8 cellular contexts compared by ENCODE assay signal in the genomic region with DNA sequence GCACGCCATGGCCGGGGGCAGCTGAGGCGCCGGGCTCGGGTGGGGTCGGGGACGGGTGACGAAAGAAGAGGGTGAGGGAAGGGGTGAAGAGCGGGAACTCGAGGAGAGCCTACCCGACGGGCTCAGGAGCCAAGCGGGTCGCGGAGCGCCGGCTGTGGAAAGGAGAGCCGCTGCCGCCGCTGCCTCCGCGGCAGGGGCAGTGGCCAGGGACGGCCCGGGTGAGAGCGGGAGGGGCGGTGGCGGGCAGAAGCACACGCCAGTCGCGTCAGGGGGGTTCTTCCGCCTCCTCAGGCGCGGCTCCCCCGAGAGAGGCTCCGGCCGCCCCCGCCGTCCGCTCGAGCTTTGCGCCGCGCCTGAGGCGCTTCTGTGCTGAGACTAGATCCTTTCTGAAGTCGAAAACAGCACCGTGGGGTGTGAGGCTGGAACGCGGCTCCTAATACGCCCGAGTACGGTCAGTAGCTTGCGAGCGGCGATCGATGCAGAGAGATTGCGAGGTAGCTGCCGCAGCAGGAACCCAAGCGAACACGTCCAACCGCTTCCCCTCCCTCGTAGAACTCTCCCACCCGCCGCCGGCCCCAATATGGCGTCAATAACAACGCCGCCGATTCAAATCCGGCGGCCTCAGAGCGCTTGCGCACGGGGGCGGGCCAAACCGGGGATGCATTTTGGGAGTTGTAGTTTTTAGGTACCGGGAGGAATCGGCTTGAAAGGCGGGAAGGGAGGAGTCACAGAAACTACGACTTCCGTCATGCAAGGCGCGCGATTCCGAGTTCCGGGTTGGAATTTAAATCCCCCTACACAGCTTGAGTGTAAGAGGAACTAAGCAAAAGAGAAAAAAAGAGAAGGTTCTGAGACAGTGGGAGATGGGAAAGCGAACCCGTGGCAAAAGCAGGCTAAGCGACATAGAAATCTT. TPM values are rescaled to one million over a fixed set of nuclear protein-coding genes. Genes with fewer than 3 reads are reported as not detected.
A peak's percentile ranks its signal among the peaks of the same experiment; 100 is the strongest.
DNase-seq lines count a peak whose midpoint lies in the region; ATAC-seq, FAIRE-seq and TF ChIP-seq lines count a peak whose summit lies in the region.

A gene (minus strand): TSS at position 558 of the 913 bp plus-strand sequence. CDS start 549 bp downstream, at position 9.

- H3K27me3 ChIP-seq in IMR-90 (ENCODE audit: control insufficient read depth, insufficient read depth, low read length) = no peaks in the 10 kb centered on the region
- H3K27me3 ChIP-seq in endothelial cell of umbilical vein (ENCODE audit: control insufficient read depth in 2 of 2, insufficient read depth in 2 of 2, low read length in 2 of 2) = no peaks in the 10 kb centered on the region

- H4K20me1 ChIP-seq in IMR-90 (ENCODE audit: insufficient read depth, low read length) (peaks cover 44% of the 10 kb centered on the region), endothelial cell of umbilical vein (replicated peaks; ENCODE audit: control insufficient read depth, extremely low read depth, insufficient read depth, low read length) (peaks cover 9% of the 10 kb centered on the region)

- H3K9me1 ChIP-seq in IMR-90 (ENCODE audit: insufficient read depth, low read length) (0 out of 2 replicates have a peak, but pooled peaks cover 7% of the 10 kb centered on the region), endothelial cell of umbilical vein (replicated peaks; ENCODE audit: control insufficient read depth, extremely low read depth, insufficient read depth, low read length) (no peaks in the 10 kb centered on the region)

- peak within 1 kb of the TSS; percentile 66; the same call in 2 of the 3 replicates for H2BK15ac ChIP-seq in IMR-90 (ENCODE audit: low read depth, low read length)

- H4K91ac ChIP-seq in IMR-90 (ENCODE audit: insufficient read depth, low read depth, low read length) = peak within 1 kb of the TSS; percentile 90

- peak; percentile 91 for FAIRE-seq in endothelial cell of umbilical vein (lab: Jason Lieb, UNC)

- peaks cover 10% of the 10 kb centered on the region for H3K4me1 ChIP-seq in IMR-90 (ENCODE audit: control insufficient read depth, insufficient read depth, low read length)
- peaks cover 30% of the 10 kb centered on the region for H3K4me1 ChIP-seq in endothelial cell of umbilical vein (ENCODE audit: control insufficient read depth, extremely low read depth, insufficient read depth, low read length)

- TF ChIP-seq CTCF in IMR-90 (conservative IDR thresholded peaks at IDR 0.05; ENCODE audit: low read depth, low read length) = no peak
- no peak for TF ChIP-seq CTCF in endothelial cell of umbilical vein (IDR thresholded peaks at IDR 0.05; ENCODE audit: extremely low read depth in 1 of 2, insufficient read depth in 1 of 2, low read depth in 1 of 2, low read length in 2 of 2)

- H3K56ac ChIP-seq in IMR-90 (ENCODE audit: extremely low read depth, insufficient read depth, low read length) = peak within 1 kb of the TSS; percentile 99

- H2BK120ac ChIP-seq in IMR-90 (ENCODE audit: low read depth, low read length) = peak within 1 kb of the TSS; percentile 76

- peak within 1 kb of the TSS; percentile 80 for H2BK5ac ChIP-seq in IMR-90 (ENCODE audit: low read depth, low read length, poor library complexity, severe bottlenecking)

- in situ Hi-C loops in IMR-90 (cut with MboI; ENCODE audit: low sequenced_read_pairs) = no loop called here

- H3K4me2 ChIP-seq in IMR-90 (ENCODE audit: low read depth, low read length) (peak within 1 kb of the TSS; percentile 96), endothelial cell of umbilical vein (ENCODE audit: insufficient read depth, low read length) (peak within 1 kb of the TSS; percentile 100)

- H2AK5ac ChIP-seq in IMR-90 (ENCODE audit: low read depth, low read length) = peak within 1 kb of the TSS; percentile 79; the same call in 1 of the 2 replicates

- POLR2A ChIA-PET in IMR-90 (lab: Charles Lee; ENCODE audit: unreplicated experiment) (interaction anchor here (1.4 kb wide), 1 partner anchor 21 kb away, joined by 5 read pairs; no protein-coding TSS in a partner anchor), endothelial cell of umbilical vein (lab: Charles Lee) (interaction anchor here (0.5 to 1.4 kb wide), 6 partner anchors 12 to 292 kb away, joined by 3 to 4 read pairs (median 4); a partner anchor contains a TSS)

- CTCF ChIA-PET in IMR-90 (lab: Yijun Ruan, JAX) (interaction anchor here (0.5 to 0.6 kb wide), 2 partner anchors 20 to 82 kb away, joined by 3 read pairs; no protein-coding TSS in a partner anchor), endothelial cell of umbilical vein (lab: Charles Lee) (interaction anchor here (1.0 to 1.3 kb wide), 4 partner anchors 13 to 150 kb away, joined by 3 to 8 read pairs (median 4); no protein-coding TSS in a partner anchor)

- dilution Hi-C loops in IMR-90 (cut with HindIII; ENCODE audit: low sequenced_read_pairs, unreplicated experiment) = no loop called here
- dilution Hi-C loops in endothelial cell of umbilical vein (cut with MboI; ENCODE audit: extremely low pct_ligation_motif_present, low sequenced_read_pairs) = no loop called here

- H3K9ac ChIP-seq in IMR-90 (ENCODE audit: low read depth, low read length) = peak within 1 kb of the TSS; percentile 99
- H3K9ac ChIP-seq in endothelial cell of umbilical vein (replicated peaks; ENCODE audit: extremely low read depth, insufficient read depth, low read length) = peak within 1 kb of the TSS; percentile 96

- 1% methylated on average over 15 of the region's 88 CpGs; no CpG with 5 or more reads in 1 of the 2 experiments for WGBS in IMR-90 (ENCODE audit: extremely low coverage in 2 of 2, insufficient read length in 1 of 2), 2 experiments

- H3K79me2 ChIP-seq in endothelial cell of umbilical vein (ENCODE audit: control insufficient read depth, insufficient read depth, low read length) = peaks cover 51% of the 10 kb centered on the region

- intact Hi-C loops in IMR-90 (cut with micrococcal nuclease) (loop anchor here (2.0 to 10.0 kb wide), 6 partner anchors 55 to 1170 kb away; a partner anchor contains a TSS), endothelial cell of umbilical vein (cut with micrococcal nuclease) (loop anchor here (1.0 to 10.0 kb wide), 7 partner anchors 30 to 1173 kb away; a partner anchor contains a TSS)

- peak within 1 kb of the TSS; percentile 57 to 96 for H4K8ac ChIP-seq in IMR-90 (ENCODE audit: low read depth in 2 of 2, low read length in 2 of 2)

- H3K14ac ChIP-seq in IMR-90 (replicated peaks; ENCODE audit: low read depth, low read length) = peak within 1 kb of the TSS; percentile 91

- H3K23ac ChIP-seq in IMR-90 (ENCODE audit: low read depth, low read length) = peak within 1 kb of the TSS; percentile 98

- TF ChIP-seq POLR2A in IMR-90 (IDR thresholded peaks at IDR 0.05; ENCODE audit: low read depth, low read length) = peak; percentile 97
- TF ChIP-seq POLR2A in endothelial cell of umbilical vein (IDR thresholded peaks at IDR 0.05; ENCODE audit: low read depth, low read length) = peak; percentile 92

- H3K36me3 ChIP-seq in IMR-90 (ENCODE audit: control insufficient read depth, insufficient read depth, low read length) (no peaks in the 10 kb centered on the region), endothelial cell of umbilical vein (ENCODE audit: control insufficient read depth in 2 of 2, extremely low read depth in 1 of 2, insufficient read depth in 2 of 2, low read length in 2 of 2) (no peaks in the 10 kb centered on the region)

- peak within 1 kb of the TSS; percentile 99 for H2AK9ac ChIP-seq in IMR-90 (replicated peaks; ENCODE audit: low read depth, low read length, poor library complexity)

- peak; percentile 99 for DNase-seq in DMS 273 (lab: John Stamatoyannopoulos, UW; ENCODE audit: unreplicated experiment)
- peak; percentile 99 for DNase-seq in IMR-90
- DNase-seq in OCI-M1 (lab: John Stamatoyannopoulos, UW) = peak; percentile 99
- peak; percentile 96 for DNase-seq in activated T-cell treated with anti-CD3 and anti-CD28 coated beads for 24 hours (ENCODE audit: low read depth)
- DNase-seq in endothelial cell of umbilical vein (ENCODE audit: low read depth, low spot score) = peak; percentile 100
- DNase-seq in midbrain (lab: John Stamatoyannopoulos, UW) = peak; percentile 98
- DNase-seq in stimulated activated CD8-positive, alpha-beta memory T cell treated with anti-CD3 and anti-CD28 coated beads, Interleukin-2, amount 100 ng/mL, for 1 hour (ENCODE audit: low read depth in 2 of 2) = peak; percentile 92 to 94

- H3K79me1 ChIP-seq in IMR-90 (ENCODE audit: low read depth in 1 of 2, low read length in 2 of 2) = peaks cover 0 to 15% of the 10 kb centered on the region in 2 experiments; a peak in 2 of 4 replicates

- TF ChIP-seq RAD21 in IMR-90 (IDR thresholded peaks at IDR 0.05; ENCODE audit: low read length) = no peak

- peak within 1 kb of the TSS; percentile 68 for H4K5ac ChIP-seq in IMR-90 (ENCODE audit: low read depth, low read length)

- H3K18ac ChIP-seq in IMR-90 (ENCODE audit: low read depth, low read length) = peak within 1 kb of the TSS; percentile 89

- peak within 1 kb of the TSS; percentile 59 for H3K4me3 ChIP-seq in IMR-90 (ENCODE audit: insufficient read depth, low read depth, low read length)
- H3K4me3 ChIP-seq in endothelial cell of umbilical vein (replicated peaks in 1 of 3; ENCODE audit: insufficient read depth in 1 of 3, low read depth in 1 of 3, low read length in 3 of 3) = peak within 1 kb of the TSS; percentile 95 to 100 (median 97)

- H3K4ac ChIP-seq in IMR-90 (ENCODE audit: low read depth, low read length) = peak within 1 kb of the TSS; percentile 95

- H3K27ac ChIP-seq in IMR-90 (ENCODE audit: insufficient read depth, low read length) (peak within 1 kb of the TSS; percentile 87), endothelial cell of umbilical vein (ENCODE audit: insufficient read depth, low read depth, low read length) (peak within 1 kb of the TSS; percentile 62)

- H3K9me3 ChIP-seq in IMR-90 (ENCODE audit: control insufficient read depth, insufficient read depth, low read length) (no peaks in the 10 kb centered on the region), endothelial cell of umbilical vein (replicated peaks; ENCODE audit: control insufficient read depth, insufficient read depth, low read length) (no peaks in the 10 kb centered on the region)

- peak within 1 kb of the TSS; percentile 23; the same call in 1 of the 2 replicates for H2BK20ac ChIP-seq in IMR-90 (ENCODE audit: low read depth, low read length)

- BruUV-seq in IMR-90 (replicated peaks; lab: Mats Ljungman, UMichigan) (TSS peak; percentile 24), endothelial cell of umbilical vein (replicated peaks; lab: Mats Ljungman, UMichigan) (no TSS peak)

- ATAC-seq in GM21528 (IDR thresholded peaks at IDR 0.05; ENCODE audit: low FRiP score, unreplicated experiment) (peak; percentile 74), IMR-90 (ENCODE audit: low read depth) (peak; percentile 74)

- H2AFZ ChIP-seq in IMR-90 (replicated peaks; ENCODE audit: low read length, poor library complexity) (peak within 1 kb of the TSS; percentile 92), endothelial cell of umbilical vein (ENCODE audit: low read depth, low read length) (peak within 1 kb of the TSS; percentile 83)

RNA-seq across cellular contexts. Expression of the gene that starts here (rescaled TPM):
- total RNA-seq in IMR-90 (2012; rRNA removed) (7.9 and 10.8 TPM in 2 replicates), endothelial cell of umbilical vein (46.1 and 46.4 TPM in 2 replicates)
- polyA plus RNA-seq in IMR-90 (2012; rRNA removed) (25.1 and 26.6 TPM in 2 replicates), endothelial cell of umbilical vein (15.9 and 19.0 TPM in 2 replicates)
- 28.5 and 28.7 TPM in 2 replicates for polyA plus RNA-seq in IMR-90 (2012; cell fraction: cytosol; rRNA removed)
- 18.3 and 20.4 TPM in 2 replicates for polyA plus RNA-seq in IMR-90 (2012; cell fraction: nucleus; rRNA removed; ENCODE audit: low replicate concordance)
- polyA plus RNA-seq in endothelial cell of umbilical vein (2011; cell fraction: cytosol; rRNA removed) = 16.6 and 17.4 TPM in 2 replicates
- 13.3 and 19.3 TPM in 2 replicates for polyA plus RNA-seq in endothelial cell of umbilical vein (2011; cell fraction: nucleus; rRNA removed)
- 29.9 and 32.0 TPM in 2 replicates for polyA plus RNA-seq in endothelial cell of umbilical vein (2012)
- polyA minus RNA-seq in endothelial cell of umbilical vein = 12.6 and 13.6 TPM in 2 replicates
- 15.2 TPM for polyA minus RNA-seq in endothelial cell of umbilical vein (2011; cell fraction: cytosol; rRNA and poly(A)+ RNA removed)
- 23.7 and 24.4 TPM in 2 replicates for polyA minus RNA-seq in endothelial cell of umbilical vein (2011; cell fraction: nucleus; rRNA and poly(A)+ RNA removed)

Comparison
In these comparisons a context has a peak if more than half of its experiments do, and no peak if none do; other contexts are left out.
1. Peak in every context shown above with its lines: DNase-seq, ATAC-seq, H3K4me3 ChIP-seq and H3K27ac ChIP-seq.